In the genomic region with DNA sequence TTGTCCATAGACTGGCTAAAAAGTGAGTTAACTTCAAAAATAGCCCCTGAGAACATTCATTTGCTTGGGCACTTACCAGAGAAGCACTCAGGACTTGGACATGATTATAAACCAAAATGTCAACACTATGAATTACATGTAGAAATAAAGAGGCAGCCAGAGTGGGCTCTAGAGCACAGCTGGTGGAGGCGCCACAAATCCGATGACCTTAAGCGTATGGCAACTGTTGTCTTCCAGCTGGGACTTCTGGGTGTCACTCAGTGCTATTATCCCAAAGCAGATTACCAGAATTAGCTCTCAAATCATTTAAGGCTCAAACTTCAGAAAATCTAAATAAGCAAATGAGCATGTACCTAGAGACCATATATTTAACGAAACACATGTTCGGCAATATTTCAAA, we compare ENCODE assay signal across 24 cellular contexts.
"Had no signal": no experiment of that assay in that cellular context is flagged by ENCODE, and none has a peak within 500 bp of the region (broad histone marks: within the 10 kb centered on the region; RNA-seq: fewer than 3 reads in every experiment).

No MANE protein-coding gene starts in this region.

- H3K4me3 ChIP-seq: pancreas, psoas muscle, right lobe of liver, sigmoid colon, stomach, thoracic aorta, thyroid gland, tibial nerve, upper lobe of left lung, vagina had no signal

- ATAC-seq: natural killer cell treated with Interleukin-12 subunit alpha and Interleukin-12 subunit beta and Interleukin-15 and Interleukin-18, amount 100 ng/mL, for 72 hours; pancreas; psoas muscle; right cardiac atrium; right lobe of liver; stimulated activated effector memory CD8-positive, alpha-beta T cell treated with anti-CD3 and anti-CD28 coated beads, Interleukin-12 subunit alpha, Interleukin-12 subunit beta, amount 100 ng/mL, for 72 hours; stimulated activated naive B cell treated with anti-CD40 and anti-IgM and Interleukin-4, amounts not matched to agents 10 μg/mL and 1 μg/mL and 100 μg/mL, for 72 hours had no signal

- H3K9me3 ChIP-seq: neutrophil, pancreas, psoas muscle, right lobe of liver, sigmoid colon, stomach, thoracic aorta, thyroid gland, tibial nerve, upper lobe of left lung, vagina had no signal

- H3K27me3 ChIP-seq: neutrophil, pancreas, right lobe of liver, sigmoid colon, stomach, thyroid gland, tibial nerve, upper lobe of left lung, vagina had no signal

- H3K27ac ChIP-seq: neutrophil, pancreas, psoas muscle, right lobe of liver, sigmoid colon, stomach, thoracic aorta, thyroid gland, tibial nerve, upper lobe of left lung, vagina had no signal

- H3K36me3 ChIP-seq: neutrophil, pancreas, right lobe of liver, sigmoid colon, stomach, thoracic aorta, thyroid gland, tibial nerve, upper lobe of left lung, vagina had no signal

- DNase-seq: nephron progenitor cell; nucleus accumbens; pancreas; psoas muscle; right cardiac atrium; right lobe of liver; sigmoid colon; small intestine; stimulated activated CD4-positive, alpha-beta T cell treated with anti-CD3 and anti-CD28 coated beads, Interleukin-15, amount 100 ng/mL, for 24 hours; stimulated activated CD4-positive, alpha-beta T cell treated with anti-CD3 and anti-CD28 coated beads, Interleukin-2, amount 100 ng/mL, for 24 hours; stimulated activated CD4-positive, alpha-beta T cell treated with anti-CD3 and anti-CD28 coated beads, Interleukin-2, amount 100 ng/mL, for 48 hours; stimulated activated CD4-positive, alpha-beta T cell treated with anti-CD3 and anti-CD28 coated beads, Interleukin-4, amount 100 ng/mL, for 24 hours; stimulated activated naive B cell treated with anti-CD40 and anti-IgM and Interleukin-4, amounts not matched to agents 10 μg/mL and 1 μg/mL and 100 μg/mL, for 72 hours; stimulated activated naive CD4-positive, alpha-beta T cell treated with Interleukin-2 at 50 U/mL for 16 hours; stomach; thyroid gland; trophoblast cell; upper lobe of left lung had no signal
